ENCODE assay signal across 8 cellular contexts in the genomic region with DNA sequence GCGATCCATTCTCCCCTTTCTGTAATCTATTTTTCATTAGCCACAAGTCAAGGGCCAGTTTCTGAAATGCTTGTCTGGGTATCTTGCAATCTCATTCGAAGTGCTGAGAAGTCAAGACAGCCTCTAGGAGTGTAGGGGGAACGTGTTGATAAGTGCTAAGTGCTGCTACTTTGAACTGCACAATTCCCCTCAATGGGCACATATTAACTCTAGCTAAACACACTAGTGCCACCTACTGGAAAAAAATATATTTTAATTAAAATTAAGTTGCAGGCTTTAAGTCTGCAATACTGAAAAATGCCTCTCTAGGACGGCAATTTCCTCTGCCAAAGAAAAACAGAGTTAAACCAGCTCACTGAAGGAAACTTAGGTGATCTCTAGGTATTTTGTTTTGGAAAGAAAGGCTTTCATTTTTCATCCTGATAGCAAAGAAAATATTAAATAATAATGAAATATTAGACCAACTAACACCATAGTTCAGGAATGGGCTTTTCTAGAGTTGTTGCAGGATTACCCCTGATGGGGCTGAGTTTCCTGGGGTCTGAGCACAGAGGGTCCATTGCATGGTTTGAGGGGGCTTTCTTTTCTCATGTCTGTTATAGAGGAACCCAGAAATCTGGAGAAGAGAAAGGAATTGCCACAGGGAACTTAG.
DNase-seq lines count a peak whose midpoint lies in the region; ATAC-seq and TF ChIP-seq lines count a peak whose summit lies in the region.

No MANE protein-coding gene starts in this region.

- intact Hi-C loops in activated CD4-positive, alpha-beta T cell treated with anti-CD3 and anti-CD28 coated beads for 36 hours (cut with DNase I, micrococcal nuclease), result loop anchor here (1.0 to 10.0 kb wide), 5 partner anchors 321 to 1031 kb away; no protein-coding TSS in a partner anchor

- H3K23ac ChIP-seq in H9 (ENCODE audit: insufficient read length, low read depth, low read length), result no peak overlapping the region

- no peak overlapping the region for H3K56ac ChIP-seq in H9 (ENCODE audit: insufficient read length, low read depth, low read length)

- POLR2A ChIA-PET in activated CD4-positive, alpha-beta T cell treated with anti-CD3 and anti-CD28 coated beads for 36 hours (lab: Charles Lee), result no interaction called here

- no peak overlapping the region for H2BK15ac ChIP-seq in H9 (ENCODE audit: low read depth, low read length)

- H3K4me1 ChIP-seq in H9 (ENCODE audit: insufficient read depth, low read length), result peaks cover 6% of the 10 kb centered on the region; the same call in 1 of the 2 replicates
- no peaks in the 10 kb centered on the region for H3K4me1 ChIP-seq in foreskin keratinocyte
- peaks cover 3% of the 10 kb centered on the region for H3K4me1 ChIP-seq in osteoblast (ENCODE audit: insufficient read depth, low read length)

- no peak overlapping the region for H2BK120ac ChIP-seq in H9 (ENCODE audit: low read depth, low read length, poor library complexity, severe bottlenecking)

- CTCF ChIA-PET in activated CD4-positive, alpha-beta T cell treated with anti-CD3 and anti-CD28 coated beads for 36 hours (lab: Charles Lee), result interaction anchor here (0.7 to 6.2 kb wide), 16 partner anchors 12 to 565 kb away, joined by 3 to 38 read pairs (median 4); no protein-coding TSS in a partner anchor

- no peak overlapping the region for H3K18ac ChIP-seq in H9 (ENCODE audit: insufficient read length, low read depth, low read length)

- no peak overlapping the region for H2BK12ac ChIP-seq in H9 (ENCODE audit: insufficient read length, low read depth, low read length)

- peaks cover 7% of the 10 kb centered on the region for H3K27me3 Mint-ChIP-seq in activated CD4-positive, alpha-beta T cell treated with anti-CD3 and anti-CD28 coated beads for 36 hours
- no peaks in the 10 kb centered on the region for H3K27me3 Mint-ChIP-seq in H9 (ENCODE audit: low read depth)
- H3K27me3 Mint-ChIP-seq in T-helper 17 cell, result peaks cover 19% of the 10 kb centered on the region

- no peak overlapping the region for H4K5ac ChIP-seq in H9 (ENCODE audit: insufficient read length, low read depth, low read length)

- no peaks in the 10 kb centered on the region for H3K79me1 ChIP-seq in H9 (ENCODE audit: insufficient read depth, low read depth, low read length, poor library complexity, severe bottlenecking)

- H3K27me3 ChIP-seq in H9 (ENCODE audit: insufficient read depth, low read length) (no peaks in the 10 kb centered on the region), foreskin keratinocyte (peaks cover 27% of the 10 kb centered on the region), osteoblast (ENCODE audit: insufficient read depth, low read length) (peaks cover 12% of the 10 kb centered on the region)

- no peaks in the 10 kb centered on the region for H4K20me1 ChIP-seq in H9 (ENCODE audit: control insufficient read depth, insufficient read depth, insufficient read length)
- H4K20me1 ChIP-seq in osteoblast (ENCODE audit: insufficient read depth, low read length), result no peaks in the 10 kb centered on the region

- H3K4me2 ChIP-seq in H9 (ENCODE audit: insufficient read depth, insufficient read length, low read length), result no peak overlapping the region
- no peak overlapping the region for H3K4me2 ChIP-seq in osteoblast (ENCODE audit: insufficient read depth, low read length)

- H3K4me1 Mint-ChIP-seq in activated CD4-positive, alpha-beta T cell treated with anti-CD3 and anti-CD28 coated beads for 36 hours, result no peaks in the 10 kb centered on the region
- peaks cover 42% of the 10 kb centered on the region in 2 experiments for H3K4me1 Mint-ChIP-seq in H9
- peaks cover 2% of the 10 kb centered on the region for H3K4me1 Mint-ChIP-seq in T-helper 17 cell

- H4K8ac ChIP-seq in H9 (replicated peaks; ENCODE audit: insufficient read length, low read depth, low read length), result no peak overlapping the region

- H3K79me2 ChIP-seq in H9 (ENCODE audit: insufficient read depth, low read length) (no peaks in the 10 kb centered on the region), osteoblast (ENCODE audit: insufficient read depth, low read length) (no peaks in the 10 kb centered on the region)

- H3K9me3 ChIP-seq in H9 (ENCODE audit: control insufficient read depth, low read depth, low read length), result no peaks in the 10 kb centered on the region
- no peaks in the 10 kb centered on the region for H3K9me3 ChIP-seq in T-helper 17 cell (ENCODE audit: control insufficient read depth, low read length, poor library complexity, severe bottlenecking)
- no peaks in the 10 kb centered on the region for H3K9me3 ChIP-seq in osteoblast (ENCODE audit: low read depth, low read length)

- ATAC-seq in activated CD4-positive, alpha-beta T cell treated with anti-CD3 and anti-CD28 coated beads for 36 hours, result peak; percentile 74
- ATAC-seq in T-helper 17 cell, result peak; percentile 75
- peak; percentile 68 for ATAC-seq in foreskin keratinocyte
- ATAC-seq in HG03439 (IDR thresholded peaks at IDR 0.05; ENCODE audit: unreplicated experiment), result no peak

- no peak overlapping the region for H3K14ac ChIP-seq in H9 (ENCODE audit: insufficient read depth, low read length)

- H2AFZ ChIP-seq in H9 (ENCODE audit: low read length) (no peak overlapping the region), osteoblast (ENCODE audit: low read length) (no peak overlapping the region)

- H3T11ph ChIP-seq in H9 (ENCODE audit: low read length), result no peak overlapping the region

- no peak overlapping the region for H2BK20ac ChIP-seq in H9 (ENCODE audit: low read depth, low read length, poor library complexity, severe bottlenecking)

- no peak overlapping the region for H2BK5ac ChIP-seq in H9 (ENCODE audit: insufficient read length, low read length)

- H3K9me3 Mint-ChIP-seq in activated CD4-positive, alpha-beta T cell treated with anti-CD3 and anti-CD28 coated beads for 36 hours (ENCODE audit: low read depth), result no peaks in the 10 kb centered on the region
- H3K9me3 Mint-ChIP-seq in H9, result peaks cover 0 to 3% of the 10 kb centered on the region in 2 experiments; a peak in 1 of 5 replicates

- H3K4me3 Mint-ChIP-seq in activated CD4-positive, alpha-beta T cell treated with anti-CD3 and anti-CD28 coated beads for 36 hours, result no peak overlapping the region
- H3K4me3 Mint-ChIP-seq in H9 (no peak overlapping the region), T-helper 17 cell (no peak overlapping the region)

- no CpG with 5 or more reads among the region's 4 CpGs for WGBS in H9 (ENCODE audit: extremely low coverage, insufficient read length, low lambda C conversion rate)

- H4K91ac ChIP-seq in H9 (ENCODE audit: insufficient read length, low read depth, low read length), result no peak overlapping the region

- no peaks in the 10 kb centered on the region for H3K36me3 Mint-ChIP-seq in activated CD4-positive, alpha-beta T cell treated with anti-CD3 and anti-CD28 coated beads for 36 hours (ENCODE audit: low read depth)
- H3K36me3 Mint-ChIP-seq in H9 (ENCODE audit: insufficient read depth in 1 of 3, low read depth in 3 of 3) (no peaks in the 10 kb centered on the region), T-helper 17 cell (ENCODE audit: low read depth) (no peaks in the 10 kb centered on the region)

- H3K27ac Mint-ChIP-seq in activated CD4-positive, alpha-beta T cell treated with anti-CD3 and anti-CD28 coated beads for 36 hours, result no peak overlapping the region
- H3K27ac Mint-ChIP-seq in H9 (no peak overlapping the region), T-helper 17 cell (no peak overlapping the region)

- H3K27ac ChIP-seq in H9 (ENCODE audit: insufficient read length, low read depth, low read length) (no peak overlapping the region), foreskin keratinocyte (no peak overlapping the region), osteoblast (ENCODE audit: low read depth, low read length) (no peak overlapping the region)

- no peaks in the 10 kb centered on the region for H3K23me2 ChIP-seq in H9 (ENCODE audit: insufficient read length, low read depth, low read length, poor library complexity, severe bottlenecking)

- H3K9ac ChIP-seq in H9 (ENCODE audit: extremely low read depth, insufficient read length, low read length), result no peak overlapping the region

- H3K4me3 ChIP-seq in osteoblast (ENCODE audit: insufficient read depth, low read length), result no peak overlapping the region

- DNase-seq in activated CD4-positive, alpha-beta T cell treated with anti-CD3 and anti-CD28 coated beads for 36 hours, result no peak
- no peak for DNase-seq in activated CD4-positive, alpha-beta T cell treated with anti-CD3 and anti-CD28 coated beads, Interleukin-2, amount 50 U/mL, for 4 hours
- DNase-seq in H9 (no peak), NCI-H1930 (lab: John Stamatoyannopoulos, UW) (peak; percentile 18 to 19), T-helper 17 cell (no peak), foreskin keratinocyte (peak in 1 of 2 donors; percentile 29), osteoblast (ENCODE audit: insufficient read length, low spot score, missing footprints) (no peak)

- H3K4ac ChIP-seq in H9 (ENCODE audit: low read depth, low read length), result no peak overlapping the region

- TF ChIP-seq CTCF in H9 (conservative IDR thresholded peaks at IDR 0.05), result peak; percentile 73
- peak; percentile 74 for TF ChIP-seq CTCF in foreskin keratinocyte (conservative IDR thresholded peaks at IDR 0.05)
- peak; percentile 53 for TF ChIP-seq CTCF in osteoblast (IDR thresholded peaks at IDR 0.05; ENCODE audit: extremely low read depth, low read depth, low read length)

- H2AK5ac ChIP-seq in H9 (ENCODE audit: insufficient read length, low read length), result no peak overlapping the region

- no peaks in the 10 kb centered on the region for H3K36me3 ChIP-seq in osteoblast (ENCODE audit: insufficient read depth, low read length)

Comparison
In these comparisons a context has a peak if more than half of its experiments do, and no peak if none do; other contexts are left out.
1. DNase-seq: peak in NCI-H1930 (2 of 2); none in activated CD4-positive, alpha-beta T cell treated with anti-CD3 and anti-CD28 coated beads for 36 hours (single experiment), activated CD4-positive, alpha-beta T cell treated with anti-CD3 and anti-CD28 coated beads, Interleukin-2, amount 50 U/mL, for 4 hours (0 of 2), H9 (single experiment), T-helper 17 cell (0 of 3) and osteoblast (single experiment).
2. Peak in every context shown above with its lines, with median percentiles within 50 percentile points of each other: CTCF ChIP-seq.